Comparison of ENCODE assay signal across 9 cellular contexts in genomic region chr7:158432369-158433270, GRCh38.
DNase-seq lines count a peak whose midpoint lies in the region; ATAC-seq and TF ChIP-seq lines count a peak whose summit lies in the region.
"Had no signal": no experiment of that assay in that cellular context is flagged by ENCODE, and none has a peak within 500 bp of the region (broad histone marks: within the 10 kb centered on the region; RNA-seq: fewer than 3 reads in every experiment).

No MANE protein-coding gene starts in this region.

- no peak overlapping the region for H3K9ac ChIP-seq in HCT116 (ENCODE audit: low read length)

- POLR2A ChIA-PET in HCT116 (lab: Charles Lee): no interaction called here

- peaks cover 0 to 15% of the 10 kb centered on the region in 2 experiments; a peak in 2 of 4 replicates for H3K4me1 ChIP-seq in HCT116 (ENCODE audit: control insufficient read depth in 1 of 2, insufficient read depth in 2 of 2, low read length in 2 of 2)
- H3K4me1 ChIP-seq in aorta (ENCODE audit: control insufficient read depth in 1 of 2, insufficient read depth in 2 of 2, low read length in 2 of 2): no peaks in the 10 kb centered on the region
- peaks cover 0 to 11% (median 10%) of the 10 kb centered on the region in 3 donors for H3K4me1 ChIP-seq in esophagus squamous epithelium
- H3K4me1 ChIP-seq: HAP-1 had no signal

- peaks cover 1 to 4% (median 3%) of the 10 kb centered on the region in 3 donors for H3K27me3 Mint-ChIP-seq in immature natural killer cell (ENCODE audit: low read depth in 3 of 3)

- no peaks in the 10 kb centered on the region for H3K79me2 ChIP-seq in HCT116 (ENCODE audit: insufficient read depth, low read length)

- RAD21 ChIA-PET in HCT116 (lab: Charles Lee; ENCODE audit: low non-redundant PET in 1 of 2, low total read pairs in 2 of 2, uncharacterized antibody in 2 of 2, unreplicated experiment in 2 of 2): no interaction called here

- BruUV-seq in HCT116 (replicated peaks; lab: Mats Ljungman, UMichigan): no TSS peak

- H4K20me1 ChIP-seq in HCT116 (ENCODE audit: insufficient read depth): no peaks in the 10 kb centered on the region

- no peaks in the 10 kb centered on the region for H3K36me3 Mint-ChIP-seq in immature natural killer cell

- no peak overlapping the region for H3K4me3 Mint-ChIP-seq in immature natural killer cell

- H3K9me3 ChIP-seq in HCT116 (ENCODE audit: control insufficient read depth in 1 of 2, insufficient read depth in 1 of 2, low read depth in 1 of 2, low read length in 2 of 2): no peaks in the 10 kb centered on the region
- no peaks in the 10 kb centered on the region for H3K9me3 ChIP-seq in aorta (ENCODE audit: control insufficient read depth, low read length)
- H3K9me3 ChIP-seq in esophagus squamous epithelium: no peaks in the 10 kb centered on the region
- H3K9me3 ChIP-seq: HAP-1 had no signal

- TF ChIP-seq CTCF in HCT116 (IDR thresholded peaks at IDR 0.05 in 2 of 3, conservative IDR thresholded peaks at IDR 0.05 in 1 of 3; ENCODE audit: borderline replicate concordance in 1 of 3, insufficient read depth in 1 of 3, low read depth in 2 of 3, low read length in 2 of 3): no peak
- TF ChIP-seq CTCF in choroid plexus epithelial cell (conservative IDR thresholded peaks at IDR 0.05; ENCODE audit: low read depth, low read length): no peak
- no peak for TF ChIP-seq CTCF in esophagus squamous epithelium (IDR thresholded peaks at IDR 0.05)

- H2AFZ ChIP-seq in HCT116 (ENCODE audit: low read depth, low read length, poor library complexity, severe bottlenecking): peak overlapping the region; percentile 88

- H3K4me3 ChIP-seq in HCT116 (replicated peaks in 1 of 2; ENCODE audit: low read depth in 1 of 2, low read length in 2 of 2): peak overlapping the region; percentile 26 to 42
- H3K4me3 ChIP-seq in choroid plexus epithelial cell (ENCODE audit: low read depth, low read length): peak overlapping the region; percentile 40
- no peak overlapping the region for H3K4me3 ChIP-seq in aorta (ENCODE audit: low read length in 2 of 2)
- peak overlapping the region in 1 of 4 donors; percentile 25 for H3K4me3 ChIP-seq in esophagus squamous epithelium
- H3K4me3 ChIP-seq: HAP-1 had no signal

- H3K4me2 ChIP-seq in HCT116 (ENCODE audit: low read length): peak overlapping the region; percentile 77

- peak; percentile 59 for ATAC-seq in HCT116
- no peak for ATAC-seq in aorta (ENCODE audit: low FRiP score)
- no peak for ATAC-seq in GM19463 (IDR thresholded peaks at IDR 0.05; ENCODE audit: unreplicated experiment)

- H3K27ac ChIP-seq in HCT116 (ENCODE audit: low read depth, low read length) (no peak overlapping the region), aorta (ENCODE audit: low read depth in 1 of 2, low read length in 2 of 2) (no peak overlapping the region), esophagus squamous epithelium (peak overlapping the region in 1 of 4 donors; percentile 32)

- WGBS in aorta, 2 donors: 7 to 13% methylated on average over 17 of the region's 17 CpGs
- 16 to 30% methylated on average over 17 of the region's 17 CpGs for WGBS in esophagus squamous epithelium, 2 donors

- intact Hi-C loops in HCT116 (cut with micrococcal nuclease) (no loop called here), aorta (cut with DNase I) (no loop called here), esophagus squamous epithelium (cut with DNase I) (no loop called here)

- no peaks in the 10 kb centered on the region for H3K4me1 Mint-ChIP-seq in immature natural killer cell

- no peak for DNase-seq in HCT116 (ENCODE audit: low read depth, low spot score)
- peak; percentile 50 for DNase-seq in NCI-H2196 treated with DMSO at 0.1 percent for 48 hours (lab: John Stamatoyannopoulos, UW; ENCODE audit: unreplicated experiment)
- peak; percentile 93 for DNase-seq in choroid plexus epithelial cell (ENCODE audit: low read depth)
- DNase-seq in renal cortical epithelial cell (ENCODE audit: low read depth): peak; percentile 61
- no peak for DNase-seq in aorta
- DNase-seq in esophagus squamous epithelium (lab: John Stamatoyannopoulos, UW): no peak
- no peak for DNase-seq in immature natural killer cell

- H3K9me2 ChIP-seq in HCT116 (ENCODE audit: insufficient read depth): no peaks in the 10 kb centered on the region

- H3K36me3 ChIP-seq in HCT116 (ENCODE audit: control insufficient read depth in 1 of 2, insufficient read depth in 2 of 2, low read length in 2 of 2) (no peaks in the 10 kb centered on the region), aorta (ENCODE audit: control insufficient read depth in 1 of 2, insufficient read depth in 2 of 2, low read length in 1 of 2) (no peaks in the 10 kb centered on the region), esophagus squamous epithelium (no peaks in the 10 kb centered on the region)
- H3K36me3 ChIP-seq: HAP-1 had no signal

- no peak for TF ChIP-seq POLR2A in HCT116 (IDR thresholded peaks at IDR 0.05; ENCODE audit: borderline replicate concordance, extremely low read depth, insufficient read depth, insufficient read length)
- no peak for TF ChIP-seq POLR2A in esophagus squamous epithelium (IDR thresholded peaks at IDR 0.05)

- H3K27me3 ChIP-seq in HCT116 (ENCODE audit: insufficient read depth, low read length) (peaks cover 12% of the 10 kb centered on the region), aorta (ENCODE audit: control insufficient read depth in 1 of 2, insufficient read depth in 2 of 2, low read length in 1 of 2) (no peaks in the 10 kb centered on the region), esophagus squamous epithelium (peaks cover 0 to 17% (median 0%) of the 10 kb centered on the region in 4 donors)

- CTCF ChIA-PET in HCT116 (lab: Charles Lee): interaction anchor here (1.2 kb wide), 1 partner anchor 544 kb away, joined by 5 read pairs; no protein-coding TSS in a partner anchor

- H3K9me3 Mint-ChIP-seq in immature natural killer cell: peaks cover 0 to 2% (median 0%) of the 10 kb centered on the region in 6 donors

- H3K27ac Mint-ChIP-seq in immature natural killer cell: no peak overlapping the region

- TF ChIP-seq RAD21 in HCT116 (IDR thresholded peaks at IDR 0.05; ENCODE audit: low read depth): no peak

TF ChIP-seq in HCT116, 20 proteins besides CTCF, POLR2A, EP300 and RAD21 (continues in another document):
- no peak for TF ChIP-seq ELF1 (IDR thresholded peaks at IDR 0.05; ENCODE audit: borderline replicate concordance, low read depth)
- no peak for TF ChIP-seq ZNF274 (IDR thresholded peaks at IDR 0.05; ENCODE audit: low read depth, low read length)
- TF ChIP-seq ZFX (IDR thresholded peaks at IDR 0.05): no peak
- no peak for TF ChIP-seq CBX3 (IDR thresholded peaks at IDR 0.05; ENCODE audit: low read depth)
- TF ChIP-seq EGR1 (IDR thresholded peaks at IDR 0.05; ENCODE audit: low read depth): no peak
- TF ChIP-seq EZH2 (IDR thresholded peaks at IDR 0.05): no peak
- TF ChIP-seq SP1 (IDR thresholded peaks at IDR 0.05; ENCODE audit: low read depth): no peak
- TF ChIP-seq MAX (IDR thresholded peaks at IDR 0.05): no peak
- no peak for TF ChIP-seq SRF (IDR thresholded peaks at IDR 0.05; ENCODE audit: low read depth)
- no peak for TF ChIP-seq ZBTB33 (IDR thresholded peaks at IDR 0.05; ENCODE audit: extremely low read depth, insufficient replicate concordance, low read length)
- no peak for TF ChIP-seq YY1 (IDR thresholded peaks at IDR 0.05; ENCODE audit: extremely low read depth, insufficient replicate concordance, low read depth, low read length)
- no peak for TF ChIP-seq POLR2AphosphoS5 (IDR thresholded peaks at IDR 0.05; ENCODE audit: low read depth, low read length)
- no peak for TF ChIP-seq ATF3 (IDR thresholded peaks at IDR 0.05)

Comparison
In these comparisons a context has a peak if more than half of its experiments do, and no peak if none do; other contexts are left out.
1. DNase-seq: peak in NCI-H2196 treated with DMSO at 0.1 percent for 48 hours (single experiment), choroid plexus epithelial cell (single experiment) and renal cortical epithelial cell (single experiment); none in HCT116 (single experiment), aorta (0 of 2), esophagus squamous epithelium (single experiment) and immature natural killer cell (0 of 3).
2. H3K4me3 ChIP-seq: peak in HCT116 (2 of 2) and choroid plexus epithelial cell (single experiment); none in aorta (0 of 2).